22 cellular contexts compared by ENCODE assay signal in the genomic region with DNA sequence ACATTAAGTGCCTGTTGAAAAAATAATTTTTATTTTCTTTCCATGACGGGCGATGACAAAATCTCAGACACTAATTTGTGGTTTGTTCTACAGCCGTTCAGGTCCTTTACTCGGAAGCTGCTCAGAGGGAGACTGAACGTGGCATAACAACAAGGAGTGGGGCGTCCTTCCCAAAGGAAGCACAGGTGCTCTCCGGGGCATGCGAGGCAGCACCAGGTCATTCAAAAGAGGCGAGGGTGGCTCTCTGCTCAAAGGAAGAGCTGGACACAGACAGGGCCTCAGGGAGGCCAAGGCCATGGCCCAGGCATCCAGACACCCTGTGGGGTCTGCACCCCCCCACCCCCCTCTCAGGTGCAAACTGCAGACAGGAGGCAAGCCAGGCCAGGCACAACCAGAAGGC. TPM values are rescaled to one million over a fixed set of nuclear protein-coding genes. Genes with fewer than 3 reads are reported as not detected.
DNase-seq lines count a peak whose midpoint lies in the region; ATAC-seq, FAIRE-seq and TF ChIP-seq lines count a peak whose summit lies in the region.
"Had no signal": no experiment of that assay in that cellular context is flagged by ENCODE, and none has a peak within 500 bp of the region (broad histone marks: within the 10 kb centered on the region; RNA-seq: fewer than 3 reads in every experiment).

No MANE protein-coding gene starts in this region.

- no peaks in the 10 kb centered on the region for H3K9me3 Mint-ChIP-seq in endodermal cell
- H3K9me3 Mint-ChIP-seq: CD8-positive, alpha-beta T cell had no signal

- H3K79me2 ChIP-seq in SK-N-SH (ENCODE audit: insufficient read depth): no peaks in the 10 kb centered on the region
- no peaks in the 10 kb centered on the region for H3K79me2 ChIP-seq in K562 (ENCODE audit: control insufficient read depth, insufficient read depth, low read length)

- intact Hi-C loops in K562 (cut with micrococcal nuclease): no loop called here

- TF ChIP-seq RAD21 in SK-N-SH (IDR thresholded peaks at IDR 0.05; ENCODE audit: low read length) (no peak), K562 (CRISPR knock-in tag; conservative IDR thresholded peaks at IDR 0.05 in 1 of 2, IDR thresholded peaks at IDR 0.05 in 1 of 2) (no peak)

- no peak overlapping the region for H3K4me3 Mint-ChIP-seq in endodermal cell
- H3K4me3 Mint-ChIP-seq: B cell; CD8-positive, alpha-beta T cell had no signal

- CTCF ChIA-PET in SK-N-SH (lab: Yijun Ruan, JAX) (no interaction called here), K562 (lab: Yijun Ruan, JAX; ENCODE audit: low intra/inter-chr PET ratio) (no interaction called here)

- H3K27me3 ChIP-seq in SK-N-SH (ENCODE audit: insufficient read depth): no peaks in the 10 kb centered on the region
- no peaks in the 10 kb centered on the region for H3K27me3 ChIP-seq in BLaER1
- no peaks in the 10 kb centered on the region for H3K27me3 ChIP-seq in K562 (ENCODE audit: control insufficient read depth in 2 of 2, insufficient read depth in 2 of 2, low read length in 2 of 2)
- H3K27me3 ChIP-seq in endodermal cell (ENCODE audit: control insufficient read depth, insufficient read depth, low read length, poor library complexity, severe bottlenecking): no peaks in the 10 kb centered on the region
- no peaks in the 10 kb centered on the region for H3K27me3 ChIP-seq in Peyer's patch

- H3K9ac ChIP-seq in SK-N-SH (no peak overlapping the region), BLaER1 (peak overlapping the region; percentile 25; the same call in 1 of the 2 replicates), K562 (ENCODE audit: insufficient read depth in 1 of 2, low read depth in 2 of 2, low read length in 2 of 2) (peak overlapping the region in 1 of 2 experiments; percentile 64; a peak in 1 of 4 replicates), endodermal cell (ENCODE audit: extremely low read depth, low read length, poor library complexity, severe bottlenecking) (no peak overlapping the region)

- DNase-seq in SK-N-SH (peak; percentile 20), K562 (ENCODE audit: extremely low read depth in 1 of 4, low spot score in 3 of 4) (no peak), iPS-NIHi11 (ENCODE audit: low spot score) (peak; percentile 3), endodermal cell (no peak), NCI-H128 (lab: John Stamatoyannopoulos, UW; ENCODE audit: unreplicated experiment) (no peak), Peyer's patch (no peak)
- DNase-seq: C1 segment of cervical spinal cord; Caco-2; CD8-positive, alpha-beta T cell; DMS153; DND-41; GOT3 had no signal

- H3K9me3 ChIP-seq in SK-N-SH (no peaks in the 10 kb centered on the region), BLaER1 (no peaks in the 10 kb centered on the region), K562 (replicated peaks; ENCODE audit: control insufficient read depth, insufficient read depth, low read depth, low read length) (no peaks in the 10 kb centered on the region), endodermal cell (ENCODE audit: control insufficient read depth, low read length) (no peaks in the 10 kb centered on the region), Peyer's patch (no peaks in the 10 kb centered on the region)
- H3K9me3 ChIP-seq: Caco-2, HAP-1 had no signal

- H3K4me1 ChIP-seq in SK-N-SH (ENCODE audit: control insufficient read depth in 1 of 2, insufficient read depth in 2 of 2, low read depth in 1 of 2, low read length in 1 of 2) (no peaks in the 10 kb centered on the region), BLaER1 (peaks cover 35% of the 10 kb centered on the region), K562 (replicated peaks in 1 of 2; ENCODE audit: control insufficient read depth in 2 of 2, insufficient read depth in 2 of 2, low read length in 2 of 2) (peaks cover 0 to 43% of the 10 kb centered on the region in 2 experiments; a peak in 2 of 5 replicates), endodermal cell (ENCODE audit: control insufficient read depth, insufficient read depth, low read length) (no peaks in the 10 kb centered on the region), Peyer's patch (no peaks in the 10 kb centered on the region)
- H3K4me1 ChIP-seq: Caco-2, HAP-1 had no signal

- H3K9me2 ChIP-seq in SK-N-SH: no peaks in the 10 kb centered on the region

- TF ChIP-seq EP300 in SK-N-SH (IDR thresholded peaks at IDR 0.05; ENCODE audit: borderline replicate concordance in 1 of 2, low read depth in 1 of 2, low read length in 1 of 2) (no peak), K562 (IDR thresholded peaks at IDR 0.05; ENCODE audit: low read length) (no peak)

- H3K9me1 ChIP-seq in K562 (ENCODE audit: control insufficient read depth, insufficient read depth, low read length): no peaks in the 10 kb centered on the region

- H4K20me1 ChIP-seq in SK-N-SH (ENCODE audit: insufficient read depth): no peaks in the 10 kb centered on the region
- H4K20me1 ChIP-seq in BLaER1: peaks cover 42% of the 10 kb centered on the region
- no peaks in the 10 kb centered on the region; the same call in 1 of the 2 replicates for H4K20me1 ChIP-seq in K562 (replicated peaks; ENCODE audit: control insufficient read depth, insufficient read depth, low read length)

- no peak overlapping the region for H3K27ac ChIP-seq in SK-N-SH (ENCODE audit: low read depth in 2 of 2, low read length in 1 of 2)
- peak overlapping the region; percentile 51; the same call in 1 of the 2 replicates for H3K27ac ChIP-seq in BLaER1
- H3K27ac ChIP-seq in K562 (ENCODE audit: extremely low read depth, low read depth, low read length): no peak overlapping the region
- H3K27ac ChIP-seq in endodermal cell (ENCODE audit: low read depth, low read length): no peak overlapping the region
- no peak overlapping the region for H3K27ac ChIP-seq in Peyer's patch
- H3K27ac ChIP-seq: 22Rv1 had no signal

- H3K4me1 Mint-ChIP-seq in endodermal cell: no peaks in the 10 kb centered on the region

- TF ChIP-seq CTCF in SK-N-SH (IDR thresholded peaks at IDR 0.05): no peak
- no peak for TF ChIP-seq CTCF in K562 (IDR thresholded peaks at IDR 0.05 in 2 of 3, conservative IDR thresholded peaks at IDR 0.05 in 1 of 3; ENCODE audit: insufficient read depth in 2 of 3, low read depth in 1 of 3, low read length in 3 of 3)
- TF ChIP-seq CTCF in endodermal cell (conservative IDR thresholded peaks at IDR 0.05): no peak
- TF ChIP-seq CTCF in Peyer's patch (IDR thresholded peaks at IDR 0.05): no peak

- H3K4me3 ChIP-seq in SK-N-SH (ENCODE audit: low read depth in 2 of 2, low read length in 1 of 2) (no peak overlapping the region), BLaER1 (no peak overlapping the region), K562 (no peak overlapping the region), endodermal cell (ENCODE audit: low read length) (no peak overlapping the region), Peyer's patch (no peak overlapping the region)
- H3K4me3 ChIP-seq: HAP-1 had no signal

- in situ Hi-C loops in K562 (cut with MboI): no loop called here

- TF ChIP-seq POLR2A in K562 (conservative IDR thresholded peaks at IDR 0.05) (no peak), Peyer's patch (IDR thresholded peaks at IDR 0.05) (no peak)

- no peak overlapping the region for H3K27ac Mint-ChIP-seq in endodermal cell
- H3K27ac Mint-ChIP-seq: B cell; CD8-positive, alpha-beta T cell had no signal

- BruUV-seq in K562 (replicated peaks; lab: Mats Ljungman, UMichigan): no TSS peak

- H3K36me3 ChIP-seq in SK-N-SH (replicated peaks in 1 of 2; ENCODE audit: control insufficient read depth in 1 of 2, insufficient read depth in 2 of 2, low read length in 1 of 2): peaks cover 0 to 10% of the 10 kb centered on the region in 2 experiments
- H3K36me3 ChIP-seq in BLaER1: peaks cover 94% of the 10 kb centered on the region
- no peaks in the 10 kb centered on the region for H3K36me3 ChIP-seq in K562 (ENCODE audit: control insufficient read depth, insufficient read depth, low read length)
- H3K36me3 ChIP-seq in endodermal cell (ENCODE audit: control insufficient read depth, insufficient read depth, low read length): peaks cover 9% of the 10 kb centered on the region
- peaks cover 0 to 84% (median 3%) of the 10 kb centered on the region in 3 donors for H3K36me3 ChIP-seq in Peyer's patch
- H3K36me3 ChIP-seq: HAP-1 had no signal

- no peak for ATAC-seq in SK-N-SH treated with all-trans-retinoic acid at 6 μM for 48 hours
- ATAC-seq in K562: no peak
- ATAC-seq: CD8-positive, alpha-beta T cell had no signal

- POLR2A ChIA-PET in SK-N-SH (lab: Yijun Ruan, JAX): no interaction called here
- POLR2A ChIA-PET in K562 (lab: Yijun Ruan, JAX): interaction anchor here (0.7 to 1.5 kb wide), 3 partner anchors 10 to 20 kb away, joined by 3 to 4 read pairs (median 3); no protein-coding TSS in a partner anchor

- 95% methylated on average over 9 of the region's 9 CpGs for WGBS in SK-N-SH (ENCODE audit: low lambda C conversion rate)
- WGBS in K562 (ENCODE audit: insufficient coverage, low coverage, missing lambda C conversion rate): 61% methylated on average over 9 of the region's 9 CpGs
- 92 to 97% methylated on average over 9 of the region's 9 CpGs for WGBS in endodermal cell (ENCODE audit: insufficient coverage in 1 of 2, insufficient read length in 1 of 2), 2 experiments

- peaks cover 42% of the 10 kb centered on the region for H3K36me3 Mint-ChIP-seq in endodermal cell (ENCODE audit: low read depth)

- H2AFZ ChIP-seq in SK-N-SH (ENCODE audit: low read depth): no peak overlapping the region
- H2AFZ ChIP-seq in K562 (ENCODE audit: low read depth, low read length): no peak overlapping the region

- no peak for FAIRE-seq in K562 (lab: Jason Lieb, UNC)
- FAIRE-seq: A204.1, G401.6, GM12892, H54 had no signal

- H3K4me2 ChIP-seq in SK-N-SH: no peak overlapping the region
- H3K4me2 ChIP-seq in BLaER1: peak overlapping the region; percentile 43
- no peak overlapping the region for H3K4me2 ChIP-seq in K562 (ENCODE audit: insufficient read depth, low read length)

- H3K27me3 Mint-ChIP-seq in endodermal cell (ENCODE audit: insufficient read depth): no peaks in the 10 kb centered on the region
- H3K27me3 Mint-ChIP-seq: B cell had no signal

- H3F3A ChIP-seq in SK-N-SH (replicated peaks; ENCODE audit: insufficient read depth): no peaks in the 10 kb centered on the region

RNA-seq across cellular contexts. Expression of a gene that starts 16.2 kb away (rescaled TPM):
- polyA plus RNA-seq in SK-N-SH (2012; rRNA removed) (16.3 and 16.4 TPM in 2 replicates), K562 (2011; rRNA removed) (19.0 and 26.5 TPM in 2 replicates), K562 (2014; fragmentation: Illumina TruSeq; extraction: Trizol) (3.3 and 18.5 TPM in 2 replicates), K562 (2014; fragmentation: Nextera tagmentation; extraction: Ambion mirVana) (under 1 TPM; 0.37 to 0.48 TPM), K562 (2014; rRNA removed) (17.5 and 22.1 TPM in 2 replicates)
- polyA plus RNA-seq in SK-N-SH (2012; cell fraction: cytosol; rRNA removed): 8.4 and 10.3 TPM in 2 replicates
- polyA plus RNA-seq in SK-N-SH (2012; cell fraction: nucleus; rRNA removed): 58.9 and 79.6 TPM in 2 replicates
- 87.2 and 161 TPM in 2 replicates for total RNA-seq in K562 (2011; cell fraction: chromatin; rRNA removed; ENCODE audit: low replicate concordance)
- total RNA-seq in K562 (2011; cell fraction: nucleolus; rRNA removed): 91.9 and 116 TPM in 2 replicates
- 69.6 and 98.9 TPM in 2 replicates for total RNA-seq in K562 (2011; cell fraction: nucleoplasm; rRNA removed)
- total RNA-seq in K562 (2014; rRNA removed) (17.2 and 17.6 TPM in 2 replicates), K562 (2014; rRNA removed; fragmentation: Illumina TruSeq; extraction: Trizol) (4.2 and 4.4 TPM in 2 replicates), K562 (2015; rRNA removed; fragmentation: Illumina TruSeq; extraction: Trizol) (5.1 and 12.1 TPM in 2 replicates), K562 (2021) (22.3 and 30.2 TPM in 2 replicates), endodermal cell (10 to 100 TPM; 46.4 to 48.3 TPM), Peyer's patch (100 to 1,000 TPM in 1 of 4 donors, 10 to 100 TPM in 3; 10.9 to 113 (median 38.4) TPM)
- polyA plus RNA-seq in K562 (2011; cell fraction: cytosol; rRNA removed): 17.4 and 36.7 TPM in 2 replicates
- 121 and 141 TPM in 2 replicates for polyA plus RNA-seq in K562 (2011; cell fraction: nucleus; rRNA removed)
- polyA plus RNA-seq in K562 (2012): 11.5 and 25.8 TPM in 2 replicates
- 3.1 and 3.6 TPM in 2 replicates for polyA minus RNA-seq in K562 (2011; rRNA and poly(A)+ RNA removed)
- polyA minus RNA-seq in K562 (2011; cell fraction: cytosol; rRNA and poly(A)+ RNA removed): 23.1 and 27.5 TPM in 2 replicates
- 25.4 and 28.3 TPM in 2 replicates for polyA minus RNA-seq in K562 (2011; cell fraction: nucleus; rRNA and poly(A)+ RNA removed)
- polyA plus RNA-seq in endodermal cell (2013, experiment 1 of 2): 17.5 TPM
- polyA plus RNA-seq in endodermal cell (2013, experiment 2 of 2): 19.7 TPM

RNA-seq across cellular contexts. Expression of a gene that starts 22.2 kb away (rescaled TPM):
- polyA plus RNA-seq in SK-N-SH (2012; rRNA removed): 47.6 and 51.9 TPM in 2 replicates
- polyA plus RNA-seq in SK-N-SH (2012; cell fraction: cytosol; rRNA removed): 38.1 and 42.7 TPM in 2 replicates
- 32.6 and 44.5 TPM in 2 replicates for polyA plus RNA-seq in SK-N-SH (2012; cell fraction: nucleus; rRNA removed)
- 18.2 and 43.0 TPM in 2 replicates for total RNA-seq in K562 (2011; cell fraction: chromatin; rRNA removed; ENCODE audit: low replicate concordance)
- total RNA-seq in K562 (2011; cell fraction: nucleolus; rRNA removed): 45.9 and 52.7 TPM in 2 replicates
- 35.9 and 40.4 TPM in 2 replicates for total RNA-seq in K562 (2011; cell fraction: nucleoplasm; rRNA removed)
- total RNA-seq in K562 (2014; rRNA removed): 48.7 and 49.7 TPM in 2 replicates
- total RNA-seq in K562 (2014; rRNA removed; fragmentation: Illumina TruSeq; extraction: Trizol): 12.3 and 15.4 TPM in 2 replicates
- total RNA-seq in K562 (2015; rRNA removed; fragmentation: Illumina TruSeq; extraction: Trizol): 34.4 and 35.6 TPM in 2 replicates
- total RNA-seq in K562 (2021): 31.9 and 35.3 TPM in 2 replicates
- 46.1 and 47.0 TPM in 2 replicates for polyA plus RNA-seq in K562 (2011; rRNA removed)
- 52.6 and 64.3 TPM in 2 replicates for polyA plus RNA-seq in K562 (2011; cell fraction: cytosol; rRNA removed)
- polyA plus RNA-seq in K562 (2011; cell fraction: nucleus; rRNA removed): 44.3 and 47.3 TPM in 2 replicates
- polyA plus RNA-seq in K562 (2012): 16.8 and 31.2 TPM in 2 replicates
- polyA plus RNA-seq in K562 (2014; fragmentation: Illumina TruSeq; extraction: Trizol): 20.5 and 37.8 TPM in 2 replicates
- polyA plus RNA-seq in K562 (2014; fragmentation: Nextera tagmentation; extraction: Ambion mirVana): 1 to 10 TPM; 1.3 to 3.9 TPM
- polyA plus RNA-seq in K562 (2014; rRNA removed): 43.9 and 50.0 TPM in 2 replicates
- polyA minus RNA-seq in K562 (2011; rRNA and poly(A)+ RNA removed): 10.9 and 12.0 TPM in 2 replicates
- 8.9 and 11.7 TPM in 2 replicates for polyA minus RNA-seq in K562 (2011; cell fraction: cytosol; rRNA and poly(A)+ RNA removed)
- 9.6 and 14.0 TPM in 2 replicates for polyA minus RNA-seq in K562 (2011; cell fraction: nucleus; rRNA and poly(A)+ RNA removed)
- total RNA-seq in endodermal cell: 10 to 100 TPM in 1 of 2 donors, 1 to 10 TPM in 1; 9.2 to 10.9 TPM
- 17.1 TPM for polyA plus RNA-seq in endodermal cell (2013, experiment 1 of 2)
- 13.9 TPM for polyA plus RNA-seq in endodermal cell (2013, experiment 2 of 2)
- 10 to 100 TPM in 3 of 4 donors, 1 to 10 TPM in 1; 9.5 to 16.2 (median 13.3) TPM for total RNA-seq in Peyer's patch

RNA-seq across cellular contexts. Expression of a gene that starts 32.5 kb away (rescaled TPM):
- polyA plus RNA-seq in SK-N-SH (2012; rRNA removed): not detected in 2 replicates
- not detected in 2 replicates for polyA plus RNA-seq in SK-N-SH (2012; cell fraction: cytosol; rRNA removed)
- polyA plus RNA-seq in SK-N-SH (2012; cell fraction: nucleus; rRNA removed): not detected in 2 replicates
- total RNA-seq in K562 (2011; cell fraction: chromatin; rRNA removed; ENCODE audit: low replicate concordance): not detected in 2 replicates
- total RNA-seq in K562 (2011; cell fraction: nucleolus; rRNA removed): not detected in 2 replicates
- total RNA-seq in K562 (2011; cell fraction: nucleoplasm; rRNA removed): not detected in 2 replicates
- total RNA-seq in K562 (2014; rRNA removed): not detected in 2 replicates
- not detected in 2 replicates for total RNA-seq in K562 (2014; rRNA removed; fragmentation: Illumina TruSeq; extraction: Trizol)
- total RNA-seq in K562 (2015; rRNA removed; fragmentation: Illumina TruSeq; extraction: Trizol): not detected in 2 replicates
- total RNA-seq in K562 (2021): not detected in 2 replicates
- polyA plus RNA-seq in K562 (2011; rRNA removed): not detected in 2 replicates
- polyA plus RNA-seq in K562 (2011; cell fraction: cytosol; rRNA removed): not detected in 2 replicates
- polyA plus RNA-seq in K562 (2011; cell fraction: nucleus; rRNA removed): not detected in 2 replicates
- polyA plus RNA-seq in K562 (2012): not detected in 2 replicates
- polyA plus RNA-seq in K562 (2014; fragmentation: Illumina TruSeq; extraction: Trizol): not detected in 2 replicates
- not detected for polyA plus RNA-seq in K562 (2014; fragmentation: Nextera tagmentation; extraction: Ambion mirVana)
- polyA plus RNA-seq in K562 (2014; rRNA removed): not detected in 2 replicates
- polyA minus RNA-seq in K562 (2011; rRNA and poly(A)+ RNA removed): not detected in 2 replicates
- polyA minus RNA-seq in K562 (2011; cell fraction: cytosol; rRNA and poly(A)+ RNA removed): not detected in 2 replicates
- polyA minus RNA-seq in K562 (2011; cell fraction: nucleus; rRNA and poly(A)+ RNA removed): not detected in 2 replicates
- under 1 TPM; 0.51 to 0.79 TPM for total RNA-seq in endodermal cell
- polyA plus RNA-seq in endodermal cell (2013, experiment 1 of 2): not detected
- polyA plus RNA-seq in endodermal cell (2013, experiment 2 of 2): not detected
- total RNA-seq in Peyer's patch: not detected
- polyA plus RNA-seq: AG04450 had no signal

RNA-seq across cellular contexts. Expression of a gene that starts 46.0 kb away (rescaled TPM):
- polyA plus RNA-seq in SK-N-SH (2012; rRNA removed) (0.35 and 0.41 TPM in 2 replicates), K562 (2011; rRNA removed) (0.15 and 0.19 TPM in 2 replicates), K562 (2014; fragmentation: Illumina TruSeq; extraction: Trizol) (not detected in 2 replicates), K562 (2014; fragmentation: Nextera tagmentation; extraction: Ambion mirVana) (not detected), K562 (2014; rRNA removed) (0.03 and 1.4 TPM in 2 replicates)
- polyA plus RNA-seq in SK-N-SH (2012; cell fraction: cytosol; rRNA removed): 0.03 and 0.10 TPM in 2 replicates
- 3.6 and 6.9 TPM in 2 replicates for polyA plus RNA-seq in SK-N-SH (2012; cell fraction: nucleus; rRNA removed)
- total RNA-seq in K562 (2011; cell fraction: chromatin; rRNA removed; ENCODE audit: low replicate concordance): 1.2 and 4.8 TPM in 2 replicates
- total RNA-seq in K562 (2011; cell fraction: nucleolus; rRNA removed): 2.5 and 3.0 TPM in 2 replicates
- total RNA-seq in K562 (2011; cell fraction: nucleoplasm; rRNA removed): 1.5 and 2.7 TPM in 2 replicates
- total RNA-seq in K562 (2014; rRNA removed) (0.04 TPM in 1 of 2 replicates, not detected in the other), K562 (2014; rRNA removed; fragmentation: Illumina TruSeq; extraction: Trizol) (not detected in 2 replicates), K562 (2015; rRNA removed; fragmentation: Illumina TruSeq; extraction: Trizol) (0.18 TPM in 1 of 2 replicates, not detected in the other), K562 (2021) (0.22 and 0.42 TPM in 2 replicates), endodermal cell (1 to 10 TPM; 1.9 to 2.2 TPM), Peyer's patch (10 to 100 TPM in 1 of 4 donors, under 1 TPM in 3; 0.47 to 23.1 (median 0.73) TPM)
- polyA plus RNA-seq in K562 (2011; cell fraction: cytosol; rRNA removed): 0.04 TPM in 1 of 2 replicates, not detected in the other
- 1.1 and 2.4 TPM in 2 replicates for polyA plus RNA-seq in K562 (2011; cell fraction: nucleus; rRNA removed)
- polyA plus RNA-seq in K562 (2012): 0.39 and 4.2 TPM in 2 replicates
- polyA minus RNA-seq in K562 (2011; rRNA and poly(A)+ RNA removed): not detected in 2 replicates
- polyA minus RNA-seq in K562 (2011; cell fraction: cytosol; rRNA and poly(A)+ RNA removed): not detected in 2 replicates
- 0.33 and 0.54 TPM in 2 replicates for polyA minus RNA-seq in K562 (2011; cell fraction: nucleus; rRNA and poly(A)+ RNA removed)
- polyA plus RNA-seq in endodermal cell (2013, experiment 1 of 2): 2.2 TPM
- 1.9 TPM for polyA plus RNA-seq in endodermal cell (2013, experiment 2 of 2)

RNA-seq across cellular contexts. Expression of a gene that starts 46.6 kb away (rescaled TPM):
- polyA plus RNA-seq in SK-N-SH (2012; rRNA removed) (113 and 114 TPM in 2 replicates), K562 (2011; rRNA removed) (18.6 and 20.7 TPM in 2 replicates), K562 (2014; fragmentation: Illumina TruSeq; extraction: Trizol) (9.0 and 13.6 TPM in 2 replicates), K562 (2014; fragmentation: Nextera tagmentation; extraction: Ambion mirVana) (1 to 10 TPM in 1 of 2 experiments, under 1 TPM in 1; 0.69 to 1.0 TPM), K562 (2014; rRNA removed) (31.5 and 33.3 TPM in 2 replicates)
- polyA plus RNA-seq in SK-N-SH (2012; cell fraction: cytosol; rRNA removed): 53.9 and 77.4 TPM in 2 replicates
- polyA plus RNA-seq in SK-N-SH (2012; cell fraction: nucleus; rRNA removed): 170 and 246 TPM in 2 replicates
- total RNA-seq in K562 (2011; cell fraction: chromatin; rRNA removed; ENCODE audit: low replicate concordance): 42.1 and 68.9 TPM in 2 replicates
- 52.6 and 53.5 TPM in 2 replicates for total RNA-seq in K562 (2011; cell fraction: nucleolus; rRNA removed)
- total RNA-seq in K562 (2011; cell fraction: nucleoplasm; rRNA removed): 51.0 and 57.1 TPM in 2 replicates
- total RNA-seq in K562 (2014; rRNA removed) (22.3 and 24.0 TPM in 2 replicates), K562 (2014; rRNA removed; fragmentation: Illumina TruSeq; extraction: Trizol) (4.7 and 6.1 TPM in 2 replicates), K562 (2015; rRNA removed; fragmentation: Illumina TruSeq; extraction: Trizol) (13.6 and 13.9 TPM in 2 replicates), K562 (2021) (19.9 and 22.2 TPM in 2 replicates), endodermal cell (10 to 100 TPM; 34.0 to 38.4 TPM), Peyer's patch (10 to 100 TPM; 51.1 to 83.3 (median 65.0) TPM)
- polyA plus RNA-seq in K562 (2011; cell fraction: cytosol; rRNA removed): 20.9 and 40.1 TPM in 2 replicates
- polyA plus RNA-seq in K562 (2011; cell fraction: nucleus; rRNA removed): 55.5 and 97.5 TPM in 2 replicates
- 18.3 and 26.9 TPM in 2 replicates for polyA plus RNA-seq in K562 (2012)
- 1.6 and 5.7 TPM in 2 replicates for polyA minus RNA-seq in K562 (2011; rRNA and poly(A)+ RNA removed)
- 7.7 and 10.3 TPM in 2 replicates for polyA minus RNA-seq in K562 (2011; cell fraction: cytosol; rRNA and poly(A)+ RNA removed)
- 11.7 and 13.1 TPM in 2 replicates for polyA minus RNA-seq in K562 (2011; cell fraction: nucleus; rRNA and poly(A)+ RNA removed)
- 22.5 TPM for polyA plus RNA-seq in endodermal cell (2013, experiment 1 of 2)
- polyA plus RNA-seq in endodermal cell (2013, experiment 2 of 2): 22.2 TPM

Comparison
In these comparisons a context has a peak if more than half of its experiments do, and no peak if none do; other contexts are left out.
1. DNase-seq: peak in SK-N-SH (single experiment) and iPS-NIHi11 (single experiment); none in K562 (0 of 4), endodermal cell (single experiment), NCI-H128 (single experiment) and Peyer's patch (0 of 3).